In genomic region chr14:60064491-60065072, GRCh38 we compare ENCODE assay signal across 8 cellular contexts. TPM values are rescaled to one million over a fixed set of nuclear protein-coding genes. Genes with fewer than 3 reads are reported as not detected.
A peak's percentile ranks its signal among the peaks of the same experiment; 100 is the strongest.
DNase-seq lines count a peak whose midpoint lies in the region; ATAC-seq and TF ChIP-seq lines count a peak whose summit lies in the region.

No MANE protein-coding gene starts in this region.

- H3K4me3 ChIP-seq in BE2C (ENCODE audit: low read depth, low read length) (no peak overlapping the region), colonic mucosa (no peak overlapping the region), aorta (ENCODE audit: low read length in 2 of 2) (no peak overlapping the region)

- no peaks in the 10 kb centered on the region for H3K36me3 ChIP-seq in BE2C
- no peaks in the 10 kb centered on the region for H3K36me3 ChIP-seq in colonic mucosa
- H3K36me3 ChIP-seq in aorta (ENCODE audit: control insufficient read depth in 1 of 2, insufficient read depth in 2 of 2, low read length in 1 of 2): no peaks in the 10 kb centered on the region

- peaks cover 25% of the 10 kb centered on the region for H3K27me3 ChIP-seq in BE2C
- no peaks in the 10 kb centered on the region for H3K27me3 ChIP-seq in colonic mucosa
- H3K27me3 ChIP-seq in aorta (ENCODE audit: control insufficient read depth in 1 of 2, insufficient read depth in 2 of 2, low read length in 1 of 2): no peaks in the 10 kb centered on the region

- H3K9ac ChIP-seq in colonic mucosa (ENCODE audit: low read depth in 2 of 2, low read length in 2 of 2): no peak overlapping the region

- no peak overlapping the region for H3K27ac Mint-ChIP-seq in nephron

- DNase-seq in BE2C: no peak
- peak; percentile 7 for DNase-seq in NCI-H524 treated with DMSO at 0.1 percent for 48 hours (lab: John Stamatoyannopoulos, UW)
- DNase-seq in colonic mucosa: no peak
- DNase-seq in aorta: no peak
- no peak for DNase-seq in SKM-1 treated with dmso at 0.1 percent for 144 hours (lab: John Stamatoyannopoulos, UW; ENCODE audit: unreplicated experiment)

- ATAC-seq in GM19035 (IDR thresholded peaks at IDR 0.05; ENCODE audit: unreplicated experiment) (peak; percentile 75), aorta (ENCODE audit: low FRiP score) (no peak), HG03520 (IDR thresholded peaks at IDR 0.05; ENCODE audit: unreplicated experiment) (no peak)

- H3K4me1 ChIP-seq in BE2C (no peaks in the 10 kb centered on the region), colonic mucosa (no peaks in the 10 kb centered on the region), aorta (ENCODE audit: control insufficient read depth in 1 of 2, insufficient read depth in 2 of 2, low read length in 2 of 2) (no peaks in the 10 kb centered on the region)

- TF ChIP-seq CTCF in BE2C (IDR thresholded peaks at IDR 0.05; ENCODE audit: low read depth, low read length) (peak; percentile 54), colonic mucosa (IDR thresholded peaks at IDR 0.05) (peak; percentile 46), nephron (IDR thresholded peaks at IDR 0.05; ENCODE audit: unreplicated experiment in 3 of 3) (peak; percentile 42 to 64 (median 50))

- H3K27me3 Mint-ChIP-seq in nephron (ENCODE audit: low read depth): no peaks in the 10 kb centered on the region

- H3K27ac ChIP-seq in colonic mucosa (no peak overlapping the region), aorta (ENCODE audit: low read depth in 1 of 2, low read length in 2 of 2) (no peak overlapping the region)

- H3K9me3 ChIP-seq in BE2C (no peaks in the 10 kb centered on the region), colonic mucosa (no peaks in the 10 kb centered on the region), aorta (ENCODE audit: control insufficient read depth, low read length) (no peaks in the 10 kb centered on the region)

- H3K36me3 Mint-ChIP-seq in nephron (ENCODE audit: low read depth): no peaks in the 10 kb centered on the region

- no peak overlapping the region for H3K4me3 Mint-ChIP-seq in nephron

- no peaks in the 10 kb centered on the region for H3K9me3 Mint-ChIP-seq in nephron

- intact Hi-C loops in colonic mucosa (cut with DNase I): loop anchor here (5.0 kb wide), 1 partner anchor 118 kb away; no protein-coding TSS in a partner anchor
- intact Hi-C loops in aorta (cut with DNase I): loop anchor here (2.0 to 5.0 kb wide), 2 partner anchors 103 to 120 kb away; partner anchors contain the start of gene DHRS7 (in 2 of the 2)

- no peaks in the 10 kb centered on the region for H3K4me1 Mint-ChIP-seq in nephron

RNA-seq across cellular contexts. Expression of gene PCNX4, which starts 27.1 kb away (rescaled TPM):
- 38.7 TPM for polyA plus RNA-seq in BE2C (2012; ENCODE audit: insufficient read depth, insufficient read length, low read depth)
- total RNA-seq in colonic mucosa: 10 to 100 TPM; 19.7 to 23.6 TPM
- total RNA-seq in aorta: 10 to 100 TPM; 41.2 to 49.7 TPM
- 10 to 100 TPM in 1 of 2 donors, 1 to 10 TPM in 1; 6.0 to 19.2 TPM for polyA plus RNA-seq in aorta
